In the genomic region with DNA sequence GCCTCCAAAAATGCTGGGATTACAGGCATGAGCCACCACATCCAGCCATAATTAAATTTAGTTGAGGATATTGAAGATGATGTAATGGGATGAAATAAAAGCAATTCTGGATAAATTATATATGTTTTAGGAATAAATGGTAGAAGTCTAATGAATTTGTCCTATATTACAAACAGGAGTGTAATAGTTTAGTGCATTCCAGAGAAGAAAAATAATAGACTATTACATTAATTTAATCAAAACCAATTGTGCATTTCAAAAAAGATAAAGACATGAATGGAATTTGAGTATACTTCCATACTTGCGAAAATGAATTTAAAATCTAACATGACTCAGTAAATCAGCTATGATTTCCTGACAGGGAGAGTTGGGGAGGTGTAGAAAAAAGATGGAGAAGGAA, we compare ENCODE assay signal across 29 cellular contexts.
"Had no signal": no experiment of that assay in that cellular context is flagged by ENCODE, and none has a peak within 500 bp of the region (broad histone marks: within the 10 kb centered on the region; RNA-seq: fewer than 3 reads in every experiment).

No MANE protein-coding gene starts in this region.

- H3K9me3 ChIP-seq: adrenal gland, colonic mucosa had no signal

- H3K27ac ChIP-seq: adrenal gland, body of pancreas, colonic mucosa had no signal

- ATAC-seq: activated CD4-positive, CD25-positive, alpha-beta regulatory T cell treated with anti-CD3 and anti-CD28 coated beads, Interleukin-2, amount 50 U/mL, for 24 hours; activated CD8-positive, alpha-beta T cell treated with anti-CD3 and anti-CD28 coated beads for 36 hours; activated naive CD8-positive, alpha-beta T cell treated with anti-CD3 and anti-CD28 coated beads, Interleukin-2, amount 50 U/mL, for 24 hours; activated T-cell treated with anti-CD3 and anti-CD28 coated beads, Interleukin-2, amount 50 U/mL, for 4 hours; activated T-helper 17 cell treated with anti-CD3 and anti-CD28 coated beads, Interleukin-2, amount 50 U/mL, for 72 hours; body of pancreas; esophagus mucosa; T-helper 17 cell had no signal

- H3K4me1 ChIP-seq: adrenal gland, body of pancreas, colonic mucosa had no signal

- H3K36me3 ChIP-seq: adrenal gland, colonic mucosa, WERI-Rb-1 had no signal

- FAIRE-seq: frontal cortex had no signal

- H3K4me3 ChIP-seq: adrenal gland, body of pancreas, colonic mucosa, dorsolateral prefrontal cortex had no signal

- DNase-seq: activated B cell treated with CpG ODN at 0.5 μM for 24 hours; activated CD4-positive, alpha-beta T cell treated with anti-CD3 and anti-CD28 coated beads for 48 hours; activated CD4-positive, alpha-beta T cell treated with anti-CD3 and anti-CD28 coated beads, Interleukin-2, amount 50 U/mL, for 1 hour; activated CD4-positive, alpha-beta T cell treated with anti-CD3 and anti-CD28 coated beads, Interleukin-2, amount 50 U/mL, for 48 hours; activated CD8-positive, alpha-beta memory T cell treated with anti-CD3 and anti-CD28 coated beads for 24 hours; activated CD8-positive, alpha-beta T cell treated with anti-CD3 and anti-CD28 coated beads for 36 hours; activated effector memory CD4-positive, alpha-beta T cell treated with Interleukin-2 at 50 U/mL for 16 hours; activated gamma-delta T cell treated with Interleukin-2 at 50 U/mL for 16 hours; activated naive CD4-positive, alpha-beta T cell treated with anti-CD3 and anti-CD28 coated beads for 36 hours; activated naive CD8-positive, alpha-beta T cell treated with anti-CD3 and anti-CD28 coated beads for 36 hours; activated naive CD8-positive, alpha-beta T cell treated with anti-CD3 and anti-CD28 coated beads, Interleukin-2, amount 50 U/mL, for 24 hours; activated T-cell treated with anti-CD3 and anti-CD28 coated beads, Interleukin-2, amount 50 U/mL, for 4 hours; adrenal gland; amygdala; aorta; body of pancreas; colonic mucosa; effector memory CD4-positive, alpha-beta T cell; endodermal cell; foreskin fibroblast; head of caudate nucleus; T-helper 17 cell; T1000 had no signal

- H3K27me3 ChIP-seq: adrenal gland, body of pancreas, colonic mucosa, dorsolateral prefrontal cortex had no signal
